ENCODE assay signal across 27 cellular contexts in the genomic region with DNA sequence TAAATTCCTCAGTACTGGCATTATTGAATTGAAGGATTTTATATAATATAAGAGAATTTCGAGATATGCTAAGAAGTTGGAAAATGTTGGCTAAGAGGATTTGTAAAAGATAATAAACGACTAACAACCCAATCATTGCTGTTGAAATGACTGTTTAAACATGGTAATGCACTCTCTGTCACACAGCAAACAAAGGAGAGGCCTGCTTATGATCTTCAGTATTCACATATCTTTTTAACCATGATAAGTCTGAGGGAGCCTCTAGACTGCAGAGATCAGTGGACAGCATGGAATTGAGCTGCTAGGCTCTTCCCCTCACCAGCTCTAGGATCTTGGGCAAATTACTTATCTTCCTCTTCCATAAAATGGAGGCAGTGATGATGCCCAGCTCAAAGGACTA. TPM values are rescaled to one million over a fixed set of nuclear protein-coding genes. Genes with fewer than 3 reads are reported as not detected.
DNase-seq lines count a peak whose midpoint lies in the region; ATAC-seq, FAIRE-seq and TF ChIP-seq lines count a peak whose summit lies in the region.
"Had no signal": no experiment of that assay in that cellular context is flagged by ENCODE, and none has a peak within 500 bp of the region (broad histone marks: within the 10 kb centered on the region; RNA-seq: fewer than 3 reads in every experiment).

No MANE protein-coding gene starts in this region.

- ATAC-seq in A549 (no peak), left colon (peak; percentile 67)
- ATAC-seq: GM12878, K562, Panc1 had no signal

- no peak for TF ChIP-seq EP300 in A549 (IDR thresholded peaks at IDR 0.05)

- no peak for FAIRE-seq in A549 (lab: Jason Lieb, UNC)
- FAIRE-seq: GM12878, K562 had no signal

- no peak overlapping the region for H3K4me3 ChIP-seq in A549
- no peak overlapping the region for H3K4me3 ChIP-seq in Peyer's patch
- H3K4me3 ChIP-seq: GM12878, K562 had no signal

- no peak for TF ChIP-seq CTCF in A549 (IDR thresholded peaks at IDR 0.05)
- TF ChIP-seq CTCF in Peyer's patch (IDR thresholded peaks at IDR 0.05): no peak

- H3K4me1 ChIP-seq in A549 (peaks cover 21% of the 10 kb centered on the region), Peyer's patch (peaks cover 0 to 10% (median 0%) of the 10 kb centered on the region in 4 donors)

- DNase-seq in NCI-H510A treated with DMSO at 0.1 percent for 48 hours (lab: John Stamatoyannopoulos, UW) (peak; percentile 58), NCI-H510A (lab: John Stamatoyannopoulos, UW) (no peak), A549 (ENCODE audit: low read depth in 1 of 2, low spot score in 1 of 2) (no peak), HuH-7.5 (ENCODE audit: low spot score) (peak; percentile 46), left colon (no peak), NCI-H774 (lab: John Stamatoyannopoulos, UW) (no peak), Peyer's patch (no peak)
- no peak for DNase-seq in activated CD4-positive, alpha-beta T cell treated with anti-CD3 and anti-CD28 coated beads for 4 hours
- DNase-seq: 8988T, DMS79, EL, GDM1, GOT3, HCEC 1CT, Kasumi-1, MV-4-11, NCI-H1105, NCI-H1436 treated with DMSO at 0.1 percent for 48 hours, NCI-H2029, NCI-H446, NCI-H526 treated with DMSO at 0.1 percent for 48 hours, SHP77 treated with DMSO at 0.1 percent for 48 hours, T-helper 1 cell had no signal

- TF ChIP-seq POLR2A in A549 (IDR thresholded peaks at IDR 0.05; ENCODE audit: low read length) (no peak), Peyer's patch (IDR thresholded peaks at IDR 0.05) (no peak)

- no peaks in the 10 kb centered on the region for H3K9me3 ChIP-seq in A549
- no peaks in the 10 kb centered on the region for H3K9me3 ChIP-seq in Peyer's patch

- TF ChIP-seq RAD21 in A549 (conservative IDR thresholded peaks at IDR 0.05 in 1 of 2, IDR thresholded peaks at IDR 0.05 in 1 of 2): no peak

- POLR2A ChIA-PET in A549 (lab: Yijun Ruan, JAX): no interaction called here

- peak overlapping the region; percentile 25; the same call in 1 of the 3 replicates for H3K4me2 ChIP-seq in A549

- H3K27ac ChIP-seq in A549 (no peak overlapping the region), Peyer's patch (no peak overlapping the region)
- H3K27ac ChIP-seq: HL-60 had no signal

- 51% methylated on average over 2 of the region's 2 CpGs for WGBS in A549 (ENCODE audit: missing lambda C conversion rate)

- CTCF ChIA-PET in A549 (lab: Yijun Ruan, JAX): interaction anchor here (1.5 kb wide), 1 partner anchor 533 kb away, joined by 4 read pairs; no protein-coding TSS in a partner anchor

- H3K36me3 ChIP-seq in Peyer's patch: peaks cover 0 to 4% (median 0%) of the 10 kb centered on the region in 3 donors

- intact Hi-C loops in left colon (cut with DNase I, micrococcal nuclease): no loop called here

- no peaks in the 10 kb centered on the region for H3K27me3 ChIP-seq in Peyer's patch

TF ChIP-seq in A549, 52 proteins besides CTCF, POLR2A, EP300 and RAD21:
- TF ChIP-seq MAFK (IDR thresholded peaks at IDR 0.05; ENCODE audit: partially characterized antibody) (no peak), NFE2L2 (conservative IDR thresholded peaks at IDR 0.05; ENCODE audit: low read length) (no peak), CEBPB (IDR thresholded peaks at IDR 0.05) (no peak), EHF (CRISPR knock-in tag; IDR thresholded peaks at IDR 0.05) (no peak), NPAS2 (CRISPR knock-in tag; IDR thresholded peaks at IDR 0.05; ENCODE audit: borderline replicate concordance) (no peak), HOXB13 (CRISPR knock-in tag; IDR thresholded peaks at IDR 0.05; ENCODE audit: low read depth) (no peak), TFCP2L1 (CRISPR knock-in tag; IDR thresholded peaks at IDR 0.05) (no peak), RARB (CRISPR knock-in tag; IDR thresholded peaks at IDR 0.05) (no peak), JUNB (IDR thresholded peaks at IDR 0.05) (no peak), KDM1A (IDR thresholded peaks at IDR 0.05; ENCODE audit: low read depth) (no peak)
- TF ChIP-seq, protein P1, sequence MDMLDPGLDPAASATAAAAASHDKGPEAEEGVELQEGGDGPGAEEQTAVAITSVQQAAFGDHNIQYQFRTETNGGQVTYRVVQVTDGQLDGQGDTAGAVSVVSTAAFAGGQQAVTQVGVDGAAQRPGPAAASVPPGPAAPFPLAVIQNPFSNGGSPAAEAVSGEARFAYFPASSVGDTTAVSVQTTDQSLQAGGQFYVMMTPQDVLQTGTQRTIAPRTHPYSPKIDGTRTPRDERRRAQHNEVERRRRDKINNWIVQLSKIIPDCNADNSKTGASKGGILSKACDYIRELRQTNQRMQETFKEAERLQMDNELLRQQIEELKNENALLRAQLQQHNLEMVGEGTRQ (IDR thresholded peaks at IDR 0.05): no peak
- TF ChIP-seq, protein P2, sequence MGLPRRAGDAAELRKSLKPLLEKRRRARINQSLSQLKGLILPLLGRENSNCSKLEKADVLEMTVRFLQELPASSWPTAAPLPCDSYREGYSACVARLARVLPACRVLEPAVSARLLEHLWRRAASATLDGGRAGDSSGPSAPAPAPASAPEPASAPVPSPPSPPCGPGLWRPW (IDR thresholded peaks at IDR 0.05): no peak
TF ChIP-seq in A549: peak in this region for 0.

RNA-seq across cellular contexts. Expression of a gene that starts 2.7 kb away (rescaled TPM):
- polyA plus RNA-seq in A549 (2011; rRNA removed): 15.3 and 21.3 TPM in 2 replicates
- 5.7 and 6.3 TPM in 2 replicates for polyA plus RNA-seq in A549 (2012; cell fraction: cytosol; rRNA removed)
- polyA plus RNA-seq in A549 (2012; cell fraction: nucleus; rRNA removed): 4.0 and 4.7 TPM in 2 replicates
- 9.7 to 12.6 TPM (median 12.2 TPM) in 3 replicates for polyA plus RNA-seq in A549 (2017; fragmentation: RNase III; extraction: RNeasy Plus Mini Kit Qiagen cat#74134 plus additional on column Dnase treatment)
- 7.7 and 9.9 TPM in 2 replicates for polyA minus RNA-seq in A549 (2011; rRNA and poly(A)+ RNA removed)
- total RNA-seq in left colon: 10 to 100 TPM; 13.5 to 16.2 TPM
- 10 to 100 TPM; 14.0 to 33.0 (median 16.8) TPM for total RNA-seq in Peyer's patch

RNA-seq across cellular contexts. Expression of a gene that starts 18.8 kb away (rescaled TPM):
- polyA plus RNA-seq in A549 (2011; rRNA removed): 14.2 and 26.2 TPM in 2 replicates
- 3.4 and 5.0 TPM in 2 replicates for polyA plus RNA-seq in A549 (2012; cell fraction: cytosol; rRNA removed)
- 1.9 and 3.3 TPM in 2 replicates for polyA plus RNA-seq in A549 (2012; cell fraction: nucleus; rRNA removed)
- 14.4 to 16.8 TPM (median 15.2 TPM) in 3 replicates for polyA plus RNA-seq in A549 (2017; fragmentation: RNase III; extraction: RNeasy Plus Mini Kit Qiagen cat#74134 plus additional on column Dnase treatment)
- polyA minus RNA-seq in A549 (2011; rRNA and poly(A)+ RNA removed): 3.8 and 4.8 TPM in 2 replicates
- 1 to 10 TPM; 2.6 to 3.9 TPM for total RNA-seq in left colon
- 1 to 10 TPM; 2.5 to 10.0 (median 6.7) TPM for total RNA-seq in Peyer's patch

Comparison
In these comparisons a context has a peak if more than half of its experiments do, and no peak if none do; other contexts are left out.
1. DNase-seq: peak in NCI-H510A treated with DMSO at 0.1 percent for 48 hours (single experiment) and HuH-7.5 (single experiment); none in NCI-H510A (single experiment), A549 (0 of 2), left colon (0 of 2), NCI-H774 (single experiment), Peyer's patch (0 of 3) and activated CD4-positive, alpha-beta T cell treated with anti-CD3 and anti-CD28 coated beads for 4 hours (0 of 2).